In genomic region chr3:4633078-4634004, GRCh38 we compare ENCODE assay signal across 1 cellular context.
TF ChIP-seq lines count a peak whose summit lies in the region.

No MANE protein-coding gene starts in this region.

TF ChIP-seq in HCT116, 20 proteins besides CTCF, POLR2A, EP300 and RAD21 (continued from another document):
- no peak for TF ChIP-seq REST (IDR thresholded peaks at IDR 0.05; ENCODE audit: low read depth)
- TF ChIP-seq ATF3 (IDR thresholded peaks at IDR 0.05), result no peak
- peak; percentile 63; the same call in 1 of the 2 replicates for TF ChIP-seq SRF (IDR thresholded peaks at IDR 0.05; ENCODE audit: low read depth)
- no peak for TF ChIP-seq CEBPB (IDR thresholded peaks at IDR 0.05; ENCODE audit: low read depth)
- no peak for TF ChIP-seq FOSL1 (IDR thresholded peaks at IDR 0.05; ENCODE audit: low read depth)
TF ChIP-seq in HCT116: peak in this region for 1.
